Comparison of ENCODE assay signal across 8 cellular contexts in the genomic region with DNA sequence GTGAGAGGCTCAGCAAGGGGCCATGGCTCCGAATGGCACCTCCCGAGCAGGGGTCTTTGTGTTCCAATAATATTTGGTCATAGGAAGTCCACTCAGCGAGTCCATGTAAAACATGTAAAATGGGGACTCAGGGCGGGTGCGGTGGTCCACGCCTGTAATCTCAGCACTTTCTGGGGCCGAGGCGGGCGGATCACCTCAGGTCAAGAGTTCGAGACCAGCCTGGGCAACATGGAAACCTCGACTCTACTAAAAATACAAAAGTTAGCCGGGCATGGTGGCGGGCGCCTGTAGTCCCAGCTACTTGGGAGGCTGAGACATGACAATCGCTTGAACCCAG. TPM values are rescaled to one million over a fixed set of nuclear protein-coding genes. Genes with fewer than 3 reads are reported as not detected.
DNase-seq lines count a peak whose midpoint lies in the region; ATAC-seq, FAIRE-seq and TF ChIP-seq lines count a peak whose summit lies in the region.

No MANE protein-coding gene starts in this region.

- H3K27ac ChIP-seq in A673 (ENCODE audit: low read depth, low read length, poor library complexity, severe bottlenecking) (no peak overlapping the region), HCT116 (ENCODE audit: low read depth, low read length) (peak overlapping the region; percentile 30; the same call in 1 of the 2 replicates), muscle layer of colon (ENCODE audit: low read depth, low read length) (no peak overlapping the region)

- TF ChIP-seq RAD21 in HCT116 (IDR thresholded peaks at IDR 0.05; ENCODE audit: low read depth) = no peak

- no peaks in the 10 kb centered on the region for H3K9me2 ChIP-seq in HCT116 (ENCODE audit: insufficient read depth)

- FAIRE-seq in bronchial epithelial cell (lab: Jason Lieb, UNC) = no peak
- no peak for FAIRE-seq in RCC 7860 (lab: Jason Lieb, UNC)

- CTCF ChIA-PET in A673 (lab: Charles Lee) (no interaction called here), HCT116 (lab: Charles Lee) (interaction anchor here (1.1 to 3.1 kb wide), 6 partner anchors 9 to 289 kb away, joined by 3 to 25 read pairs (median 6); a partner anchor contains a TSS)

- H3K4me3 ChIP-seq in A673 (ENCODE audit: low read depth, low read length, poor library complexity, severe bottlenecking) = peak overlapping the region; percentile 47
- peak overlapping the region; percentile 45 to 64 for H3K4me3 ChIP-seq in HCT116 (replicated peaks in 1 of 2; ENCODE audit: low read depth in 1 of 2, low read length in 2 of 2)
- H3K4me3 ChIP-seq in bronchial epithelial cell (ENCODE audit: low read depth, low read length) = peak overlapping the region; percentile 32
- peak overlapping the region; percentile 33 to 44 for H3K4me3 ChIP-seq in muscle layer of colon (ENCODE audit: low read depth in 1 of 2, low read length in 2 of 2)

- no peak for DNase-seq in A673 (ENCODE audit: low spot score)
- no peak for DNase-seq in HCT116 (ENCODE audit: low read depth, low spot score)
- no peak for DNase-seq in bronchial epithelial cell (ENCODE audit: low read depth)
- no peak for DNase-seq in amniotic stem cell (lab: John Stamatoyannopoulos, UW)
- no peak for DNase-seq in sciatic nerve (ENCODE audit: low spot score)
- DNase-seq in RCC 7860 (ENCODE audit: low spot score) = no peak

- H3K79me2 ChIP-seq in HCT116 (ENCODE audit: insufficient read depth, low read length) = no peaks in the 10 kb centered on the region

- POLR2A ChIA-PET in A673 (lab: Charles Lee; ENCODE audit: low non-redundant PET) (interaction anchor here (0.5 to 0.6 kb wide), 2 partner anchors 103 to 197 kb away, joined by 3 to 6 read pairs; no protein-coding TSS in a partner anchor), HCT116 (lab: Charles Lee) (interaction anchor here (0.6 to 2.1 kb wide), 7 partner anchors 11 to 94 kb away, joined by 3 to 10 read pairs (median 5); a partner anchor contains a TSS)

- H3K27me3 ChIP-seq in A673 (replicated peaks; ENCODE audit: insufficient read depth, low read depth, low read length, poor library complexity) (no peaks in the 10 kb centered on the region), HCT116 (ENCODE audit: insufficient read depth, low read length) (no peaks in the 10 kb centered on the region), bronchial epithelial cell (ENCODE audit: control insufficient read depth, insufficient read depth, low read length) (peaks cover 1% of the 10 kb centered on the region), muscle layer of colon (ENCODE audit: control insufficient read depth in 1 of 2, insufficient read depth in 2 of 2, low read length in 2 of 2) (no peaks in the 10 kb centered on the region)

- TF ChIP-seq POLR2A in HCT116 (IDR thresholded peaks at IDR 0.05; ENCODE audit: borderline replicate concordance, extremely low read depth, insufficient read depth, insufficient read length) = no peak

- intact Hi-C loops in A673 (cut with micrococcal nuclease; ENCODE audit: unreplicated experiment) = no loop called here
- intact Hi-C loops in HCT116 (cut with micrococcal nuclease) = loop anchor here (10.0 kb wide), 1 partner anchor 217 kb away; a partner anchor contains a TSS
- intact Hi-C loops in sciatic nerve (cut with DNase I) = no loop called here

- no TSS peak for BruUV-seq in A673 (replicated peaks; lab: Mats Ljungman, UMichigan)
- BruUV-seq in HCT116 (replicated peaks; lab: Mats Ljungman, UMichigan) = no TSS peak

- peak overlapping the region; percentile 94 for H2AFZ ChIP-seq in HCT116 (ENCODE audit: low read depth, low read length, poor library complexity, severe bottlenecking)

- ATAC-seq in HCT116 (no peak; the same call in 1 of the 2 replicates), GM21717 (IDR thresholded peaks at IDR 0.05; ENCODE audit: unreplicated experiment) (no peak), sciatic nerve (no peak)

- no peaks in the 10 kb centered on the region for H3K9me3 ChIP-seq in A673 (ENCODE audit: low read depth, low read length, poor library complexity, severe bottlenecking)
- no peaks in the 10 kb centered on the region for H3K9me3 ChIP-seq in HCT116 (ENCODE audit: control insufficient read depth in 1 of 2, insufficient read depth in 1 of 2, low read depth in 1 of 2, low read length in 2 of 2)
- H3K9me3 ChIP-seq in muscle layer of colon (ENCODE audit: low read length) = no peaks in the 10 kb centered on the region

- RAD21 ChIA-PET in HCT116 (lab: Charles Lee; ENCODE audit: low non-redundant PET in 1 of 2, low total read pairs in 2 of 2, uncharacterized antibody in 2 of 2, unreplicated experiment in 2 of 2) = no interaction called here

- TF ChIP-seq CTCF in A673 (conservative IDR thresholded peaks at IDR 0.05; ENCODE audit: low read depth, low read length) (no peak), HCT116 (IDR thresholded peaks at IDR 0.05 in 2 of 3, conservative IDR thresholded peaks at IDR 0.05 in 1 of 3; ENCODE audit: borderline replicate concordance in 1 of 3, insufficient read depth in 1 of 3, low read depth in 2 of 3, low read length in 2 of 3) (no peak), bronchial epithelial cell (IDR thresholded peaks at IDR 0.05; ENCODE audit: insufficient read depth, low read length, severe bottlenecking) (no peak)

- H3K36me3 ChIP-seq in A673 (ENCODE audit: insufficient read depth, low read length, poor library complexity, severe bottlenecking) = no peaks in the 10 kb centered on the region
- no peaks in the 10 kb centered on the region for H3K36me3 ChIP-seq in HCT116 (ENCODE audit: control insufficient read depth in 1 of 2, insufficient read depth in 2 of 2, low read length in 2 of 2)
- H3K36me3 ChIP-seq in bronchial epithelial cell (ENCODE audit: control insufficient read depth, insufficient read depth, low read length) = no peaks in the 10 kb centered on the region
- no peaks in the 10 kb centered on the region for H3K36me3 ChIP-seq in muscle layer of colon (ENCODE audit: insufficient read depth, low read length)

- H4K20me1 ChIP-seq in HCT116 (ENCODE audit: insufficient read depth) = no peaks in the 10 kb centered on the region

- H3K9ac ChIP-seq in HCT116 (ENCODE audit: low read length) (peak overlapping the region; percentile 67), muscle layer of colon (ENCODE audit: low read length) (no peak overlapping the region)

- peak overlapping the region; percentile 97 for H3K4me2 ChIP-seq in HCT116 (ENCODE audit: low read length)

- H3K4me1 ChIP-seq in A673 (ENCODE audit: insufficient read depth, low read length, poor library complexity, severe bottlenecking) (peaks cover 6% of the 10 kb centered on the region), HCT116 (ENCODE audit: control insufficient read depth in 1 of 2, insufficient read depth in 2 of 2, low read length in 2 of 2) (peaks cover 6 to 19% of the 10 kb centered on the region in 2 experiments), muscle layer of colon (ENCODE audit: insufficient read depth, low read length) (peaks cover 25% of the 10 kb centered on the region)

TF ChIP-seq in HCT116, 20 proteins besides CTCF, POLR2A, EP300 and RAD21:
- TF ChIP-seq, protein P1, sequence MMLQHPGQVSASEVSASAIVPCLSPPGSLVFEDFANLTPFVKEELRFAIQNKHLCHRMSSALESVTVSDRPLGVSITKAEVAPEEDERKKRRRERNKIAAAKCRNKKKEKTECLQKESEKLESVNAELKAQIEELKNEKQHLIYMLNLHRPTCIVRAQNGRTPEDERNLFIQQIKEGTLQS (IDR thresholded peaks at IDR 0.05) = no peak
- TF ChIP-seq TCF7L2 (IDR thresholded peaks at IDR 0.05; ENCODE audit: borderline replicate concordance, extremely low read depth, insufficient read depth, insufficient read length) = no peak
- TF ChIP-seq SP1 (IDR thresholded peaks at IDR 0.05; ENCODE audit: low read depth) = no peak
- no peak for TF ChIP-seq EZH2phosphoT487 (IDR thresholded peaks at IDR 0.05; ENCODE audit: borderline replicate concordance)
- TF ChIP-seq, protein P2, sequence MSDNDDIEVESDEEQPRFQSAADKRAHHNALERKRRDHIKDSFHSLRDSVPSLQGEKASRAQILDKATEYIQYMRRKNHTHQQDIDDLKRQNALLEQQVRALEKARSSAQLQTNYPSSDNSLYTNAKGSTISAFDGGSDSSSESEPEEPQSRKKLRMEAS (IDR thresholded peaks at IDR 0.05) = no peak
- no peak for TF ChIP-seq POLR2AphosphoS5 (IDR thresholded peaks at IDR 0.05; ENCODE audit: low read depth, low read length)
- TF ChIP-seq, protein P3, sequence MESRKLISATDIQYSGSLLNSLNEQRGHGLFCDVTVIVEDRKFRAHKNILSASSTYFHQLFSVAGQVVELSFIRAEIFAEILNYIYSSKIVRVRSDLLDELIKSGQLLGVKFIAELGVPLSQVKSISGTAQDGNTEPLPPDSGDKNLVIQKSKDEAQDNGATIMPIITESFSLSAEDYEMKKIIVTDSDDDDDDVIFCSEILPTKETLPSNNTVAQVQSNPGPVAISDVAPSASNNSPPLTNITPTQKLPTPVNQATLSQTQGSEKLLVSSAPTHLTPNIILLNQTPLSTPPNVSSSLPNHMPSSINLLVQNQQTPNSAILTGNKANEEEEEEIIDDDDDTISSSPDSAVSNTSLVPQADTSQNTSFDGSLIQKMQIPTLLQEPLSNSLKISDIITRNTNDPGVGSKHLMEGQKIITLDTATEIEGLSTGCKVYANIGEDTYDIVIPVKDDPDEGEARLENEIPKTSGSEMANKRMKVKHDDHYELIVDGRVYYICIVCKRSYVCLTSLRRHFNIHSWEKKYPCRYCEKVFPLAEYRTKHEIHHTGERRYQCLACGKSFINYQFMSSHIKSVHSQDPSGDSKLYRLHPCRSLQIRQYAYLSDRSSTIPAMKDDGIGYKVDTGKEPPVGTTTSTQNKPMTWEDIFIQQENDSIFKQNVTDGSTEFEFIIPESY (IDR thresholded peaks at IDR 0.05; ENCODE audit: extremely low read depth, insufficient replicate concordance, low read length) = no peak
- no peak for TF ChIP-seq FOSL1 (IDR thresholded peaks at IDR 0.05; ENCODE audit: low read depth)
- no peak for TF ChIP-seq SRF (IDR thresholded peaks at IDR 0.05; ENCODE audit: low read depth)
- TF ChIP-seq SIN3A (IDR thresholded peaks at IDR 0.05; ENCODE audit: low read depth) = no peak

RNA-seq across cellular contexts. Expression of a gene that starts 26.4 kb away (rescaled TPM):
- total RNA-seq in A673 (2021) = not detected in 2 replicates
- total RNA-seq in HCT116 (2021; ENCODE audit: unreplicated experiment) = 1.0 TPM
- polyA plus RNA-seq in HCT116 (2012) = 2.1 and 2.3 TPM in 2 replicates
- under 0.01 TPM in 1 of 2 replicates, not detected in the other for total RNA-seq in bronchial epithelial cell
- 1.6 TPM for total RNA-seq in sciatic nerve

RNA-seq across cellular contexts. Expression of a gene that starts 33.1 kb away (rescaled TPM):
- total RNA-seq in A673 (2021) (not detected in 2 replicates), HCT116 (2021; ENCODE audit: unreplicated experiment) (not detected), bronchial epithelial cell (not detected in 2 replicates), sciatic nerve (0.53 TPM)
- polyA plus RNA-seq in HCT116 (2012) = not detected in 2 replicates

RNA-seq across cellular contexts. Expression of a gene that starts 33.6 kb away (rescaled TPM):
- total RNA-seq in A673 (2021) = 0.26 TPM in 1 of 2 replicates, not detected in the other
- 3.6 TPM for total RNA-seq in HCT116 (2021; ENCODE audit: unreplicated experiment)
- 4.2 and 5.2 TPM in 2 replicates for polyA plus RNA-seq in HCT116 (2012)
- under 0.01 and 0.51 TPM in 2 replicates for total RNA-seq in bronchial epithelial cell
- total RNA-seq in sciatic nerve = 1.2 TPM
